ENCODE assay signal across 18 cellular contexts in the genomic region with DNA sequence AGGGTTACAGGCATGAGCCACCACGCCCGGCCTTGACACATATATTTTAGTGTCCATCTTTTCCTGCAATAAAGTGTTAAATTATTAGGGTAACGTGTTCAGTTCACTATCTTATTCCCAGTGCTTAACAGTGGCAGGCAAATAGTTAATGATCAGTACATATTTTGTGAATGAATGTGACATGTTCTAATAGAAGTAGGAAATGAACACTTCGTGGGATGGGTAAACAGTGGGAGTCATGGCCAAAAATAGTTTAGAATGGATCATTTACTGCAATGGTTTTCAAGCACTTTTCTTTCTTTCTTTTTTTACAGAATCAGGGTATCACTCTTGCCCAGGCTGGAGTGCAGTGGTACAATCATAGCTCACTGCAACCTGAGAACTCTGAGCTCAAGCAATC. TPM values are rescaled to one million over a fixed set of nuclear protein-coding genes. Genes with fewer than 3 reads are reported as not detected.
DNase-seq lines count a peak whose midpoint lies in the region; ATAC-seq, FAIRE-seq and TF ChIP-seq lines count a peak whose summit lies in the region.
"Not testable (repeated sequence)": the region's sequence is repeated elsewhere in the genome, so short reads cannot be mapped to it uniquely, and the experiment has no call there.
"Had no signal": no experiment of that assay in that cellular context is flagged by ENCODE, and none has a peak within 500 bp of the region (broad histone marks: within the 10 kb centered on the region; RNA-seq: fewer than 3 reads in every experiment).

No MANE protein-coding gene starts in this region.

- not testable (repeated sequence) for H3K9me3 Mint-ChIP-seq in stimulated activated effector memory CD8-positive, alpha-beta T cell treated with anti-CD3 and anti-CD28 coated beads, Interleukin-12 subunit alpha, Interleukin-12 subunit beta, amount 100 ng/mL, for 72 hours

- not testable (repeated sequence) for H3K4ac ChIP-seq in IMR-90 (ENCODE audit: low read depth, low read length)

- peaks cover 17% of the 10 kb centered on the region; the same call in 1 of the 2 replicates for H3K79me2 ChIP-seq in SK-N-SH (ENCODE audit: insufficient read depth)
- H3K79me2 ChIP-seq in K562 (ENCODE audit: control insufficient read depth, insufficient read depth, low read length) = not testable (repeated sequence)

- H3F3A ChIP-seq in SK-N-SH (replicated peaks; ENCODE audit: insufficient read depth) = not testable (repeated sequence)

- H3K27me3 ChIP-seq in IMR-90 (ENCODE audit: control insufficient read depth, insufficient read depth, low read length); SK-N-SH (ENCODE audit: insufficient read depth); K562 (ENCODE audit: control insufficient read depth in 2 of 2, insufficient read depth in 2 of 2, low read length in 2 of 2); left lung: not testable (repeated sequence)

- intact Hi-C loops in IMR-90 (cut with micrococcal nuclease); K562 (cut with micrococcal nuclease); left lung (cut with DNase I): not testable (repeated sequence)

- not testable (repeated sequence) for H2BK15ac ChIP-seq in IMR-90 (ENCODE audit: low read depth, low read length)

- in situ Hi-C loops in IMR-90 (cut with MboI; ENCODE audit: low sequenced_read_pairs); K562 (cut with MboI): not testable (repeated sequence)

- H3K36me3 ChIP-seq in IMR-90 (ENCODE audit: control insufficient read depth, insufficient read depth, low read length) (peaks cover 24% of the 10 kb centered on the region), SK-N-SH (replicated peaks in 1 of 2; ENCODE audit: control insufficient read depth in 1 of 2, insufficient read depth in 2 of 2, low read length in 1 of 2) (peaks cover 8 to 35% of the 10 kb centered on the region in 2 experiments), K562 (ENCODE audit: control insufficient read depth, insufficient read depth, low read length) (peaks cover 39% of the 10 kb centered on the region), left lung (peaks cover 0 to 42% of the 10 kb centered on the region in 2 donors)

- not testable (repeated sequence) for H3K14ac ChIP-seq in IMR-90 (replicated peaks; ENCODE audit: low read depth, low read length)

- H3K36me3 Mint-ChIP-seq in stimulated activated effector memory CD8-positive, alpha-beta T cell treated with anti-CD3 and anti-CD28 coated beads, Interleukin-12 subunit alpha, Interleukin-12 subunit beta, amount 100 ng/mL, for 72 hours = peaks cover 89% of the 10 kb centered on the region

- not testable (repeated sequence) for DNase-seq in A549 (ENCODE audit: low read depth in 1 of 2, low spot score in 1 of 2); GM12891 (ENCODE audit: insufficient read length, low spot score); IMR-90; SK-N-SH; K562 (ENCODE audit: extremely low read depth in 1 of 4, low spot score in 3 of 4); left lung; stimulated activated effector memory CD8-positive, alpha-beta T cell treated with anti-CD3 and anti-CD28 coated beads, Interleukin-12 subunit alpha, Interleukin-12 subunit beta, amount 100 ng/mL, for 72 hours (ENCODE audit: low spot score in 2 of 2)

- not testable (repeated sequence) for H3K23ac ChIP-seq in IMR-90 (ENCODE audit: low read depth, low read length)

- H4K91ac ChIP-seq in IMR-90 (ENCODE audit: insufficient read depth, low read depth, low read length) = not testable (repeated sequence)

- BruUV-seq in IMR-90 (replicated peaks; lab: Mats Ljungman, UMichigan); K562 (replicated peaks; lab: Mats Ljungman, UMichigan): not testable (repeated sequence)

- not testable (repeated sequence) for H3K9me2 ChIP-seq in SK-N-SH

- not testable (repeated sequence) for ATAC-seq in A549; K562; stimulated activated effector memory CD8-positive, alpha-beta T cell treated with anti-CD3 and anti-CD28 coated beads, Interleukin-12 subunit alpha, Interleukin-12 subunit beta, amount 100 ng/mL, for 72 hours
- ATAC-seq in IMR-90 (ENCODE audit: low read depth) = peak; percentile 75
- peak; percentile 31; the same call in 2 of the 3 replicates for ATAC-seq in SK-N-SH treated with all-trans-retinoic acid at 6 μM for 48 hours
- ATAC-seq in left lung = peak; percentile 41

- not testable (repeated sequence) for TF ChIP-seq POLR2A in A549 (IDR thresholded peaks at IDR 0.05; ENCODE audit: low read length); GM12891 (IDR thresholded peaks at IDR 0.05; ENCODE audit: low read depth, low read length); IMR-90 (IDR thresholded peaks at IDR 0.05; ENCODE audit: low read depth, low read length); K562 (conservative IDR thresholded peaks at IDR 0.05)

- H3K4me1 ChIP-seq in A549; IMR-90 (ENCODE audit: control insufficient read depth, insufficient read depth, low read length); SK-N-SH (ENCODE audit: control insufficient read depth in 1 of 2, insufficient read depth in 2 of 2, low read depth in 1 of 2, low read length in 1 of 2); K562 (replicated peaks in 1 of 2; ENCODE audit: control insufficient read depth in 2 of 2, insufficient read depth in 2 of 2, low read length in 2 of 2); left lung: not testable (repeated sequence)

- not testable (repeated sequence) for H3K4me3 Mint-ChIP-seq in stimulated activated effector memory CD8-positive, alpha-beta T cell treated with anti-CD3 and anti-CD28 coated beads, Interleukin-12 subunit alpha, Interleukin-12 subunit beta, amount 100 ng/mL, for 72 hours

- FAIRE-seq in A549 (lab: Jason Lieb, UNC) = peak; percentile 51
- FAIRE-seq in GM12891 (lab: Jason Lieb, UNC) = peak; percentile 72
- peak; percentile 63 for FAIRE-seq in K562 (lab: Jason Lieb, UNC)

- not testable (repeated sequence) for TF ChIP-seq RAD21 in A549 (conservative IDR thresholded peaks at IDR 0.05 in 1 of 2, IDR thresholded peaks at IDR 0.05 in 1 of 2); IMR-90 (IDR thresholded peaks at IDR 0.05; ENCODE audit: low read length); SK-N-SH (IDR thresholded peaks at IDR 0.05; ENCODE audit: low read length); K562 (CRISPR knock-in tag; conservative IDR thresholded peaks at IDR 0.05 in 1 of 2, IDR thresholded peaks at IDR 0.05 in 1 of 2)

- CTCF ChIA-PET in A549 (lab: Yijun Ruan, JAX); IMR-90 (lab: Yijun Ruan, JAX); SK-N-SH (lab: Yijun Ruan, JAX); K562 (lab: Yijun Ruan, JAX; ENCODE audit: low intra/inter-chr PET ratio): not testable (repeated sequence)

- not testable (repeated sequence) for H3K9me1 ChIP-seq in IMR-90 (ENCODE audit: insufficient read depth, low read length); K562 (ENCODE audit: control insufficient read depth, insufficient read depth, low read length)

- not testable (repeated sequence) for H2BK5ac ChIP-seq in IMR-90 (ENCODE audit: low read depth, low read length, poor library complexity, severe bottlenecking)

- H2BK120ac ChIP-seq in IMR-90 (ENCODE audit: low read depth, low read length) = not testable (repeated sequence)

- H2BK20ac ChIP-seq in IMR-90 (ENCODE audit: low read depth, low read length) = not testable (repeated sequence)

- not testable (repeated sequence) for H4K20me1 ChIP-seq in IMR-90 (ENCODE audit: insufficient read depth, low read length); SK-N-SH (ENCODE audit: insufficient read depth); K562 (replicated peaks; ENCODE audit: control insufficient read depth, insufficient read depth, low read length)

- H3K27ac ChIP-seq in A549; IMR-90 (ENCODE audit: insufficient read depth, low read length); SK-N-SH (ENCODE audit: low read depth in 2 of 2, low read length in 1 of 2); K562 (ENCODE audit: extremely low read depth, low read depth, low read length); left lung: not testable (repeated sequence)

- H4K8ac ChIP-seq in IMR-90 (ENCODE audit: low read depth in 2 of 2, low read length in 2 of 2) = not testable (repeated sequence)

- not testable (repeated sequence) for H2AK5ac ChIP-seq in IMR-90 (ENCODE audit: low read depth, low read length)

- H3K79me1 ChIP-seq in IMR-90 (ENCODE audit: low read depth in 1 of 2, low read length in 2 of 2) = not testable (repeated sequence)

- H3K4me1 Mint-ChIP-seq in stimulated activated effector memory CD8-positive, alpha-beta T cell treated with anti-CD3 and anti-CD28 coated beads, Interleukin-12 subunit alpha, Interleukin-12 subunit beta, amount 100 ng/mL, for 72 hours = not testable (repeated sequence)

- TF ChIP-seq CTCF in A549 (IDR thresholded peaks at IDR 0.05); IMR-90 (conservative IDR thresholded peaks at IDR 0.05; ENCODE audit: low read depth, low read length); SK-N-SH (IDR thresholded peaks at IDR 0.05); K562 (IDR thresholded peaks at IDR 0.05 in 2 of 3, conservative IDR thresholded peaks at IDR 0.05 in 1 of 3; ENCODE audit: insufficient read depth in 2 of 3, low read depth in 1 of 3, low read length in 3 of 3); left lung (IDR thresholded peaks at IDR 0.05): not testable (repeated sequence)

- H3K9me3 ChIP-seq in A549; IMR-90 (ENCODE audit: control insufficient read depth, insufficient read depth, low read length); SK-N-SH; K562 (replicated peaks; ENCODE audit: control insufficient read depth, insufficient read depth, low read depth, low read length); left lung: not testable (repeated sequence)

- not testable (repeated sequence) for H3K4me3 ChIP-seq in A549; IMR-90 (ENCODE audit: insufficient read depth, low read depth, low read length); SK-N-SH (ENCODE audit: low read depth in 2 of 2, low read length in 1 of 2); K562; left lung

- WGBS in A549 (ENCODE audit: missing lambda C conversion rate) = 78% methylated on average over 2 of the region's 4 CpGs
- WGBS in IMR-90 (ENCODE audit: extremely low coverage in 2 of 2, insufficient read length in 1 of 2), 2 experiments = no CpG with 5 or more reads among the region's 4 CpGs
- WGBS in SK-N-SH (ENCODE audit: low lambda C conversion rate) = 100% methylated on average over 2 of the region's 4 CpGs
- whole genome bisulfite sequencing in K562 (ENCODE audit: insufficient coverage, low coverage, missing lambda C conversion rate) = 94% methylated on average over 3 of the region's 4 CpGs

- POLR2A ChIA-PET in A549 (lab: Yijun Ruan, JAX); IMR-90 (lab: Charles Lee; ENCODE audit: unreplicated experiment); SK-N-SH (lab: Yijun Ruan, JAX); K562 (lab: Yijun Ruan, JAX): not testable (repeated sequence)

- TF ChIP-seq EP300 in A549 (IDR thresholded peaks at IDR 0.05); SK-N-SH (IDR thresholded peaks at IDR 0.05; ENCODE audit: borderline replicate concordance in 1 of 2, low read depth in 1 of 2, low read length in 1 of 2); K562 (IDR thresholded peaks at IDR 0.05; ENCODE audit: low read length): not testable (repeated sequence)

- not testable (repeated sequence) for H3K9ac ChIP-seq in IMR-90 (ENCODE audit: low read depth, low read length); SK-N-SH; K562 (ENCODE audit: insufficient read depth in 1 of 2, low read depth in 2 of 2, low read length in 2 of 2)

- not testable (repeated sequence) for H2AFZ ChIP-seq in IMR-90 (replicated peaks; ENCODE audit: low read length, poor library complexity); SK-N-SH (ENCODE audit: low read depth); K562 (ENCODE audit: low read depth, low read length)

- H3K56ac ChIP-seq in IMR-90 (ENCODE audit: extremely low read depth, insufficient read depth, low read length) = not testable (repeated sequence)

- not testable (repeated sequence) for H3K4me2 ChIP-seq in A549; IMR-90 (ENCODE audit: low read depth, low read length); K562 (ENCODE audit: insufficient read depth, low read length)
- H3K4me2 ChIP-seq in SK-N-SH = 0 out of 2 replicates have a peak overlapping the region, but pooled peaks have one; percentile 33

- dilution Hi-C loops in IMR-90 (cut with HindIII; ENCODE audit: low sequenced_read_pairs, unreplicated experiment) = not testable (repeated sequence)

- not testable (repeated sequence) for H2AK9ac ChIP-seq in IMR-90 (replicated peaks; ENCODE audit: low read depth, low read length, poor library complexity)

- peak overlapping the region; percentile 1 for H3K27ac Mint-ChIP-seq in stimulated activated effector memory CD8-positive, alpha-beta T cell treated with anti-CD3 and anti-CD28 coated beads, Interleukin-12 subunit alpha, Interleukin-12 subunit beta, amount 100 ng/mL, for 72 hours

- H4K5ac ChIP-seq in IMR-90 (ENCODE audit: low read depth, low read length) = not testable (repeated sequence)

- not testable (repeated sequence) for H3K18ac ChIP-seq in IMR-90 (ENCODE audit: low read depth, low read length)

RNA-seq across cellular contexts. Expression of a gene that starts 15.9 kb away (rescaled TPM):
- polyA plus RNA-seq in A549 (2011; rRNA removed) (11.0 and 22.5 TPM in 2 replicates), A549 (2017; fragmentation: RNase III; extraction: RNeasy Plus Mini Kit Qiagen cat#74134 plus additional on column Dnase treatment) (24.4 to 25.8 TPM (median 25.4 TPM) in 3 replicates), IMR-90 (2012; rRNA removed) (18.3 and 20.4 TPM in 2 replicates), SK-N-SH (2012; rRNA removed) (17.5 and 20.4 TPM in 2 replicates), K562 (2011; rRNA removed) (25.1 and 25.6 TPM in 2 replicates), K562 (2014; fragmentation: Illumina TruSeq; extraction: Trizol) (77.4 and 119 TPM in 2 replicates), K562 (2014; fragmentation: Nextera tagmentation; extraction: Ambion mirVana) (1 to 10 TPM; 7.1 to 8.9 TPM), K562 (2014; rRNA removed) (31.2 and 33.2 TPM in 2 replicates)
- 12.8 and 13.6 TPM in 2 replicates for polyA plus RNA-seq in A549 (2012; cell fraction: cytosol; rRNA removed)
- 27.1 and 37.3 TPM in 2 replicates for polyA plus RNA-seq in A549 (2012; cell fraction: nucleus; rRNA removed)
- polyA minus RNA-seq in A549 (2011; rRNA and poly(A)+ RNA removed) = 35.9 and 41.1 TPM in 2 replicates
- polyA plus RNA-seq in GM12891 (2012; ENCODE audit: low read depth, missing spikeins) = 30.2 TPM
- total RNA-seq in IMR-90 (2012; rRNA removed) (6.1 and 7.8 TPM in 2 replicates), K562 (2014; rRNA removed) (11.6 and 15.2 TPM in 2 replicates), K562 (2014; rRNA removed; fragmentation: Illumina TruSeq; extraction: Trizol) (21.4 and 24.2 TPM in 2 replicates), K562 (2015; rRNA removed; fragmentation: Illumina TruSeq; extraction: Trizol) (14.3 and 17.2 TPM in 2 replicates), K562 (2021) (88.2 and 93.4 TPM in 2 replicates), left lung (10 to 100 TPM; 32.0 to 43.1 TPM)
- 11.2 and 16.7 TPM in 2 replicates for polyA plus RNA-seq in IMR-90 (2012; cell fraction: cytosol; rRNA removed)
- 32.8 and 47.9 TPM in 2 replicates for polyA plus RNA-seq in IMR-90 (2012; cell fraction: nucleus; rRNA removed; ENCODE audit: low replicate concordance)
- 18.0 and 21.5 TPM in 2 replicates for polyA plus RNA-seq in SK-N-SH (2012; cell fraction: cytosol; rRNA removed)
- polyA plus RNA-seq in SK-N-SH (2012; cell fraction: nucleus; rRNA removed) = 62.0 and 69.7 TPM in 2 replicates
- 282 and 307 TPM in 2 replicates for total RNA-seq in K562 (2011; cell fraction: chromatin; rRNA removed; ENCODE audit: low replicate concordance)
- 108 and 118 TPM in 2 replicates for total RNA-seq in K562 (2011; cell fraction: nucleolus; rRNA removed)
- total RNA-seq in K562 (2011; cell fraction: nucleoplasm; rRNA removed) = 173 and 267 TPM in 2 replicates
- polyA plus RNA-seq in K562 (2011; cell fraction: cytosol; rRNA removed) = 15.0 and 18.9 TPM in 2 replicates
- polyA plus RNA-seq in K562 (2011; cell fraction: nucleus; rRNA removed) = 64.5 and 64.7 TPM in 2 replicates
- 57.9 and 77.3 TPM in 2 replicates for polyA plus RNA-seq in K562 (2012)
- polyA minus RNA-seq in K562 (2011; rRNA and poly(A)+ RNA removed) = 48.3 and 63.1 TPM in 2 replicates
- 31.2 and 58.0 TPM in 2 replicates for polyA minus RNA-seq in K562 (2011; cell fraction: cytosol; rRNA and poly(A)+ RNA removed)
- 23.4 and 43.8 TPM in 2 replicates for polyA minus RNA-seq in K562 (2011; cell fraction: nucleus; rRNA and poly(A)+ RNA removed)

RNA-seq across cellular contexts. Expression of a gene that starts 22.0 kb away (rescaled TPM):
- polyA plus RNA-seq in A549 (2011; rRNA removed) (not detected in 2 replicates), A549 (2017; fragmentation: RNase III; extraction: RNeasy Plus Mini Kit Qiagen cat#74134 plus additional on column Dnase treatment) (not detected in 3 replicates), IMR-90 (2012; rRNA removed) (not detected in 2 replicates), SK-N-SH (2012; rRNA removed) (0.03 TPM in 1 of 2 replicates, not detected in the other), K562 (2011; rRNA removed) (not detected in 2 replicates), K562 (2014; fragmentation: Illumina TruSeq; extraction: Trizol) (not detected in 2 replicates), K562 (2014; fragmentation: Nextera tagmentation; extraction: Ambion mirVana) (under 1 TPM; 0.13 to 0.28 TPM), K562 (2014; rRNA removed) (not detected in 2 replicates)
- not detected in 2 replicates for polyA plus RNA-seq in A549 (2012; cell fraction: cytosol; rRNA removed)
- 0.13 TPM in 1 of 2 replicates, not detected in the other for polyA plus RNA-seq in A549 (2012; cell fraction: nucleus; rRNA removed)
- not detected in 2 replicates for polyA minus RNA-seq in A549 (2011; rRNA and poly(A)+ RNA removed)
- 0.12 TPM for polyA plus RNA-seq in GM12891 (2012; ENCODE audit: low read depth, missing spikeins)
- total RNA-seq in IMR-90 (2012; rRNA removed) (not detected in 2 replicates), K562 (2014; rRNA removed) (not detected in 2 replicates), K562 (2014; rRNA removed; fragmentation: Illumina TruSeq; extraction: Trizol) (0.07 TPM in 1 of 2 replicates, not detected in the other), K562 (2015; rRNA removed; fragmentation: Illumina TruSeq; extraction: Trizol) (not detected in 2 replicates), K562 (2021) (0.09 TPM in 1 of 2 replicates, not detected in the other), left lung (not detected)
- not detected in 2 replicates for polyA plus RNA-seq in IMR-90 (2012; cell fraction: cytosol; rRNA removed)
- 0.03 TPM in 1 of 2 replicates, not detected in the other for polyA plus RNA-seq in IMR-90 (2012; cell fraction: nucleus; rRNA removed; ENCODE audit: low replicate concordance)
- polyA plus RNA-seq in SK-N-SH (2012; cell fraction: cytosol; rRNA removed) = 0.01 TPM in 1 of 2 replicates, not detected in the other
- polyA plus RNA-seq in SK-N-SH (2012; cell fraction: nucleus; rRNA removed) = 0.04 and 0.06 TPM in 2 replicates
- total RNA-seq in K562 (2011; cell fraction: chromatin; rRNA removed; ENCODE audit: low replicate concordance) = 0.16 and 1.2 TPM in 2 replicates
- total RNA-seq in K562 (2011; cell fraction: nucleolus; rRNA removed) = 0.17 TPM in 1 of 2 replicates, not detected in the other
- 0.23 TPM in 1 of 2 replicates, not detected in the other for total RNA-seq in K562 (2011; cell fraction: nucleoplasm; rRNA removed)
- 0.03 TPM in 1 of 2 replicates, not detected in the other for polyA plus RNA-seq in K562 (2011; cell fraction: cytosol; rRNA removed)
- polyA plus RNA-seq in K562 (2011; cell fraction: nucleus; rRNA removed) = 0.04 TPM in 1 of 2 replicates, not detected in the other
- 0.55 and 0.72 TPM in 2 replicates for polyA plus RNA-seq in K562 (2012)
- polyA minus RNA-seq in K562 (2011; rRNA and poly(A)+ RNA removed) = not detected in 2 replicates
- not detected in 2 replicates for polyA minus RNA-seq in K562 (2011; cell fraction: cytosol; rRNA and poly(A)+ RNA removed)
- not detected in 2 replicates for polyA minus RNA-seq in K562 (2011; cell fraction: nucleus; rRNA and poly(A)+ RNA removed)
- total RNA-seq: A172; A673; B cell; Caco-2; Calu3; CD4-positive, CD25-positive, alpha-beta regulatory T cell; CD8-positive, alpha-beta memory T cell; Daoy had no signal
- polyA plus RNA-seq: AG04450, CD14-positive monocyte had no signal
